ENCODE assay signal across 12 cellular contexts in the genomic region with DNA sequence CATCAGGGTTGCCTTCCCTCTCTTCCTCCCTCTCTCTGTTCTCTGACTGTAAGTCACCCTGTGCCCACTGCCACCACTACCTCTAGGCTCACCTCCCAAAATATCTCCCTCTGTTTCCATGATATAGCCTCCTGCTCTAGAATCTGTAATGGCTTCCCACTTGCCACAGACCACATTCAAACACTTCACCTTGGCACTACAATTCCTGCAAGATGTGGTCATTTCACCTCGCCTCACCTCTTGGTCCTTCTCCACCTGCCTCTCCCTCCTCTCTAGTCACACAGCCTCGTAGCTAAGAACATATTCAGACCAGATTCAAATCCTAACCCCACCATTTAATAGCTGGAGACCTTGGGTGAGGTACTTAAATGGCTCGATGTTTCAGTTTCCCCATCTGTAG. TPM values are rescaled to one million over a fixed set of nuclear protein-coding genes. Genes with fewer than 3 reads are reported as not detected.
DNase-seq lines count a peak whose midpoint lies in the region; ATAC-seq and TF ChIP-seq lines count a peak whose summit lies in the region.
"Had no signal": no experiment of that assay in that cellular context is flagged by ENCODE, and none has a peak within 500 bp of the region (broad histone marks: within the 10 kb centered on the region; RNA-seq: fewer than 3 reads in every experiment).

No MANE protein-coding gene starts in this region.

- H3K27ac ChIP-seq in layer of hippocampus (ENCODE audit: low read depth, low read length) (peak overlapping the region; percentile 69), testis (peak overlapping the region; percentile 47 to 74)

- TF ChIP-seq POLR2A in testis (IDR thresholded peaks at IDR 0.05) = no peak

- H3K27me3 Mint-ChIP-seq in activated naive CD4-positive, alpha-beta T cell treated with anti-CD3 and anti-CD28 coated beads, Interleukin-2, amount 10 ng/mL, durations not matched to agents 7 days and 5 days = no peaks in the 10 kb centered on the region
- H3K27me3 Mint-ChIP-seq in activated T-helper 17 cell treated with anti-CD3 and anti-CD28 coated beads, Interleukin-2, amount 50 U/mL, for 72 hours = no peaks in the 10 kb centered on the region

- intact Hi-C loops in testis (cut with DNase I; ENCODE audit: low total_unique reads) = no loop called here

- H3K4me3 Mint-ChIP-seq in activated naive CD4-positive, alpha-beta T cell treated with anti-CD3 and anti-CD28 coated beads, Interleukin-2, amount 10 ng/mL, durations not matched to agents 7 days and 5 days = no peak overlapping the region
- peak overlapping the region; percentile 16 for H3K4me3 Mint-ChIP-seq in activated T-helper 17 cell treated with anti-CD3 and anti-CD28 coated beads, Interleukin-2, amount 50 U/mL, for 72 hours

- CTCF ChIA-PET in activated naive CD4-positive, alpha-beta T cell treated with anti-CD3 and anti-CD28 coated beads, Interleukin-2, amount 10 ng/mL, durations not matched to agents 7 days and 5 days (lab: Charles Lee) = interaction anchor here (1.5 kb wide), 1 partner anchor 14 kb away, joined by 6 read pairs; no protein-coding TSS in a partner anchor

- no peaks in the 10 kb centered on the region for H3K9me3 Mint-ChIP-seq in activated naive CD4-positive, alpha-beta T cell treated with anti-CD3 and anti-CD28 coated beads, Interleukin-2, amount 10 ng/mL, durations not matched to agents 7 days and 5 days
- H3K9me3 Mint-ChIP-seq in activated T-helper 17 cell treated with anti-CD3 and anti-CD28 coated beads, Interleukin-2, amount 50 U/mL, for 72 hours = no peaks in the 10 kb centered on the region

- H3K27me3 ChIP-seq in layer of hippocampus (ENCODE audit: control insufficient read depth, insufficient read depth, low read length) = no peaks in the 10 kb centered on the region
- no peaks in the 10 kb centered on the region for H3K27me3 ChIP-seq in testis

- no peak overlapping the region for H3K4me3 ChIP-seq in testis

- no peak for TF ChIP-seq CTCF in testis (IDR thresholded peaks at IDR 0.05)

- H3K36me3 ChIP-seq in testis (ENCODE audit: low read depth, missing control alignments) = no peaks in the 10 kb centered on the region

- peaks cover 64% of the 10 kb centered on the region for H3K4me1 ChIP-seq in testis

- peaks cover 74% of the 10 kb centered on the region for H3K36me3 Mint-ChIP-seq in activated naive CD4-positive, alpha-beta T cell treated with anti-CD3 and anti-CD28 coated beads, Interleukin-2, amount 10 ng/mL, durations not matched to agents 7 days and 5 days
- peaks cover 89% of the 10 kb centered on the region for H3K36me3 Mint-ChIP-seq in activated T-helper 17 cell treated with anti-CD3 and anti-CD28 coated beads, Interleukin-2, amount 50 U/mL, for 72 hours (ENCODE audit: low read depth)

- no peak for DNase-seq in activated naive CD4-positive, alpha-beta T cell treated with anti-CD3 and anti-CD28 coated beads, Interleukin-2, amount 10 ng/mL, durations not matched to agents 7 days and 5 days
- DNase-seq in activated naive CD4-positive, alpha-beta T cell treated with Interleukin-2 at 50 U/mL for 16 hours = no peak
- DNase-seq in testis = no peak
- DNase-seq: DMS53, NCI-H1417, NCI-H510A treated with DMSO at 0.1 percent for 48 hours, T1000 had no signal

- peak overlapping the region; percentile 36 for H3K27ac Mint-ChIP-seq in activated naive CD4-positive, alpha-beta T cell treated with anti-CD3 and anti-CD28 coated beads, Interleukin-2, amount 10 ng/mL, durations not matched to agents 7 days and 5 days
- peak overlapping the region; percentile 67 for H3K27ac Mint-ChIP-seq in activated T-helper 17 cell treated with anti-CD3 and anti-CD28 coated beads, Interleukin-2, amount 50 U/mL, for 72 hours

- no peaks in the 10 kb centered on the region for H3K9me3 ChIP-seq in testis

- ATAC-seq in activated T-helper 17 cell treated with anti-CD3 and anti-CD28 coated beads, Interleukin-2, amount 50 U/mL, for 72 hours (replicated peaks) = no peak
- ATAC-seq in GM21576 (IDR thresholded peaks at IDR 0.05; ENCODE audit: unreplicated experiment) = no peak
- ATAC-seq in GM18867 (IDR thresholded peaks at IDR 0.05; ENCODE audit: unreplicated experiment) = no peak
- ATAC-seq in GM18870 (IDR thresholded peaks at IDR 0.05; ENCODE audit: unreplicated experiment) = no peak

- WGBS in testis, 2 donors = 87 to 91% methylated on average over 3 of the region's 3 CpGs

- peaks cover 72% of the 10 kb centered on the region for H3K4me1 Mint-ChIP-seq in activated naive CD4-positive, alpha-beta T cell treated with anti-CD3 and anti-CD28 coated beads, Interleukin-2, amount 10 ng/mL, durations not matched to agents 7 days and 5 days
- H3K4me1 Mint-ChIP-seq in activated T-helper 17 cell treated with anti-CD3 and anti-CD28 coated beads, Interleukin-2, amount 50 U/mL, for 72 hours = peaks cover 30% of the 10 kb centered on the region

RNA-seq across cellular contexts. Expression of gene SERINC5, which starts 56.9 kb away (rescaled TPM):
- 10 to 100 TPM; 50.7 to 76.7 TPM for total RNA-seq in activated T-helper 17 cell treated with anti-CD3 and anti-CD28 coated beads, Interleukin-2, amount 50 U/mL, for 72 hours
- total RNA-seq in testis = 100 to 1,000 TPM; 158 to 217 TPM
- polyA plus RNA-seq in testis (ENCODE audit: insufficient read depth, low read depth, low replicate concordance) = 62.3 TPM
